In the genomic region with DNA sequence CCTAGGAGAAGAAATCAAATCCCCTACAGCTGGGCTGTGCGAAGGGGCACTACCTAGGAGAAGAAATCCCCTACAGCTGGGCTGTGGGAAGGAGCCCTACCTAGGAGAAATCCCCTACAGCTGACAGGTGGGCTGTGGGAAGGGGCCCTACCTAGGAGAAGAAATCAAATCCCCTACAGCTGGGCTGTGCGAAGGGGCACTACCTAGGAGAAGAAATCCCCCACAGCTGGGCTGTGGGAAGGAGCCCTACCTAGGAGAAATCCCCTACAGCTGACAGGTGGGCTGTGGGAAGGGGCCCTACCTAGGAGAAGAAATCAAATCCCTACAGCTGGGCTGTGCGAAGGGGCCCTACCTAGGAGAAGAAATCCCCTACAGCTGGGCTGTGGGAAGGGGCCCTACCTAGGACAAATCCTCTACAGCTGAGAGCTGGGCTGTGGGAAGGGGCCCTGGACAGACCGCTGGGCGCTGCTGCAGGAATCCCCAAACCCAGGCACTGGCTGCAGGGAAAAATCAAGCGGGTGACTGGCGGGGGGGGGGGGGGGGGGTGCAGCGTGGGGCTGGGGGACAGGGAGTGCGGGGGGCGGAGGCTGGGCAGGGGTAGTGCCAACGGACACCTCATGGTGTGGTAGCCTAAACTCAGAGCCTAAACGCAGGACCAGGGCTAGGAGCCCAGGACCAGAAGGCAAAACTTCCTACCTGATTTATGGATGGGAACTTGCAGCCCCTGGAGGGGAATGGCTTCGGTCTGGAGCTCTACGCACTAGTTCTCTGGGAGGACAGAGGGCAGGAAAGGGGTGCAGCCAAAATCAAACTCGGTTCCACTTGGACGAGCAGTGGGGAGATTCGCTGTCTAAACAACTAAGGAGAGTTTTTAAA, we compare ENCODE assay signal across 8 cellular contexts. TPM values are rescaled to one million over a fixed set of nuclear protein-coding genes. Genes with fewer than 3 reads are reported as not detected.
DNase-seq lines count a peak whose midpoint lies in the region; ATAC-seq and TF ChIP-seq lines count a peak whose summit lies in the region.
"Not testable (repeated sequence)": the region's sequence is repeated elsewhere in the genome, so short reads cannot be mapped to it uniquely, and the experiment has no call there.

No MANE protein-coding gene starts in this region.

- H3K79me2 ChIP-seq in PC-9 (ENCODE audit: low read depth) = peaks cover 31% of the 10 kb centered on the region

- peak overlapping the region; percentile 71 to 95 (median 81) for H3K9ac ChIP-seq in subcutaneous abdominal adipose tissue (ENCODE audit: low read length in 5 of 5)

- intact Hi-C loops in PC-9 (cut with micrococcal nuclease; ENCODE audit: unreplicated experiment) = loop anchor here (2.0 to 10.0 kb wide), 3 partner anchors 40 to 228 kb away; no protein-coding TSS in a partner anchor
- intact Hi-C loops in naive thymus-derived CD4-positive, alpha-beta T cell (cut with micrococcal nuclease) = loop anchor here in 1 of 2 donors (2.0 kb wide), 1 partner anchor 1342 kb away; the partner anchor contains the start of gene ST6GALNAC3

- not testable (repeated sequence) for BruUV-seq in PC-9 (replicated peaks; lab: Mats Ljungman, UMichigan)

- DNase-seq in DMS 273 treated with DMSO at 0.1 percent for 48 hours (lab: John Stamatoyannopoulos, UW) (peak; percentile 48), germinal center (ENCODE audit: low spot score) (peak; percentile 12)
- DNase-seq in PC-9 = not testable (repeated sequence)
- DNase-seq in naive thymus-derived CD4-positive, alpha-beta T cell = peak in 2 of 9 donors; percentile 11 to 28

- CTCF ChIA-PET in PC-9 (lab: Charles Lee); naive thymus-derived CD4-positive, alpha-beta T cell (lab: Charles Lee): not testable (repeated sequence)

- H3K9me3 Mint-ChIP-seq in activated naive CD8-positive, alpha-beta T cell (ENCODE audit: low read depth); naive thymus-derived CD4-positive, alpha-beta T cell: not testable (repeated sequence)

- H4K20me1 ChIP-seq in PC-9 (ENCODE audit: insufficient read depth) = not testable (repeated sequence)

- peak overlapping the region; percentile 97 for H2AFZ ChIP-seq in PC-9

- H3K4me1 Mint-ChIP-seq in activated naive CD8-positive, alpha-beta T cell (ENCODE audit: low read depth) = peaks cover 39% of the 10 kb centered on the region
- peaks cover 22 to 69% (median 48%) of the 10 kb centered on the region in 7 donors for H3K4me1 Mint-ChIP-seq in naive thymus-derived CD4-positive, alpha-beta T cell

- H3K27me3 Mint-ChIP-seq in activated naive CD8-positive, alpha-beta T cell; naive thymus-derived CD4-positive, alpha-beta T cell: not testable (repeated sequence)

- H3K36me3 ChIP-seq in PC-9 (ENCODE audit: low read depth) = peaks cover 13% of the 10 kb centered on the region
- H3K36me3 ChIP-seq in naive thymus-derived CD4-positive, alpha-beta T cell (ENCODE audit: control insufficient read depth in 2 of 3, insufficient read depth in 3 of 3, low read length in 3 of 3) = peaks cover 0 to 12% (median 8%) of the 10 kb centered on the region in 3 experiments
- H3K36me3 ChIP-seq in subcutaneous abdominal adipose tissue (ENCODE audit: control insufficient read depth in 5 of 5, insufficient read depth in 5 of 5, low read length in 5 of 5) = not testable (repeated sequence)

- H3K4me3 Mint-ChIP-seq in activated naive CD8-positive, alpha-beta T cell = peak overlapping the region; percentile 99
- peak overlapping the region; percentile 84 to 100 (median 98) for H3K4me3 Mint-ChIP-seq in naive thymus-derived CD4-positive, alpha-beta T cell

- H3K4me1 ChIP-seq in PC-9 (replicated peaks; ENCODE audit: insufficient read depth) (peaks cover 25% of the 10 kb centered on the region), subcutaneous abdominal adipose tissue (ENCODE audit: control insufficient read depth in 5 of 5, insufficient read depth in 5 of 5, low read length in 5 of 5) (peaks cover 7 to 49% (median 28%) of the 10 kb centered on the region in 5 donors)
- peaks cover 21 to 24% of the 10 kb centered on the region in 2 donors for H3K4me1 ChIP-seq in naive thymus-derived CD4-positive, alpha-beta T cell (ENCODE audit: control insufficient read depth in 2 of 2, insufficient read depth in 2 of 2, low read length in 2 of 2)

- not testable (repeated sequence) for H3K9me2 ChIP-seq in PC-9 (ENCODE audit: insufficient read depth)

- TF ChIP-seq CTCF in PC-9 (conservative IDR thresholded peaks at IDR 0.05) = not testable (repeated sequence)

- H3K27ac ChIP-seq in PC-9 = 0 out of 2 replicates have a peak overlapping the region, but pooled peaks have one; percentile 84
- H3K27ac ChIP-seq in naive thymus-derived CD4-positive, alpha-beta T cell (ENCODE audit: low read depth, low read length) = peak overlapping the region; percentile 76
- peak overlapping the region; percentile 96 for H3K27ac ChIP-seq in subcutaneous abdominal adipose tissue (ENCODE audit: low read depth, low read length)

- peak overlapping the region; percentile 98 for H3K27ac Mint-ChIP-seq in activated naive CD8-positive, alpha-beta T cell
- peak overlapping the region; percentile 92 to 99 (median 95) for H3K27ac Mint-ChIP-seq in naive thymus-derived CD4-positive, alpha-beta T cell

- not testable (repeated sequence) for H3K9me3 ChIP-seq in PC-9 (ENCODE audit: insufficient read depth, low read depth); naive thymus-derived CD4-positive, alpha-beta T cell (ENCODE audit: control insufficient read depth in 2 of 3, low read length in 3 of 3); subcutaneous abdominal adipose tissue (ENCODE audit: control insufficient read depth in 5 of 5, low read length in 5 of 5)

- H3K4me3 ChIP-seq in PC-9 = peak overlapping the region; percentile 95
- H3K4me3 ChIP-seq in naive thymus-derived CD4-positive, alpha-beta T cell (ENCODE audit: low read length) = peak overlapping the region; percentile 93
- peak overlapping the region; percentile 83 to 100 (median 99) for H3K4me3 ChIP-seq in subcutaneous abdominal adipose tissue (ENCODE audit: low read depth in 1 of 5, low read length in 5 of 5)

- H3K36me3 Mint-ChIP-seq in activated naive CD8-positive, alpha-beta T cell = peaks cover 31% of the 10 kb centered on the region
- H3K36me3 Mint-ChIP-seq in naive thymus-derived CD4-positive, alpha-beta T cell = peaks cover 0 to 30% (median 20%) of the 10 kb centered on the region in 5 donors

- ATAC-seq in GM21390 (IDR thresholded peaks at IDR 0.05; ENCODE audit: unreplicated experiment) (peak; percentile 13), HG03108 (IDR thresholded peaks at IDR 0.05; ENCODE audit: unreplicated experiment) (peak; percentile 9)
- ATAC-seq in naive thymus-derived CD4-positive, alpha-beta T cell = not testable (repeated sequence)

- POLR2A ChIA-PET in PC-9 (lab: Charles Lee; ENCODE audit: unreplicated experiment) = not testable (repeated sequence)
- POLR2A ChIA-PET in naive thymus-derived CD4-positive, alpha-beta T cell (lab: Charles Lee) = interaction anchor here (0.7 kb wide), 1 partner anchor 9 kb away, joined by 3 read pairs; no protein-coding TSS in a partner anchor

- not testable (repeated sequence) for H3F3A ChIP-seq in PC-9 (ENCODE audit: insufficient read depth, low read depth)

- not testable (repeated sequence) for H3K27me3 ChIP-seq in PC-9 (ENCODE audit: insufficient read depth, low read depth); naive thymus-derived CD4-positive, alpha-beta T cell (ENCODE audit: control insufficient read depth in 2 of 2, insufficient read depth in 2 of 2, low read length in 2 of 2); subcutaneous abdominal adipose tissue (ENCODE audit: control insufficient read depth in 5 of 5, insufficient read depth in 4 of 5, low read length in 5 of 5)

- H3K4me2 ChIP-seq in PC-9 = peak overlapping the region; percentile 87

RNA-seq across cellular contexts. Expression of gene CRYZ, which starts 0.5 kb away (rescaled TPM):
- 19.7 and 24.4 TPM in 2 replicates for total RNA-seq in PC-9 (2021)
- total RNA-seq in naive thymus-derived CD4-positive, alpha-beta T cell = 10 to 100 TPM in 4 of 5 experiments, 1 to 10 TPM in 1; 6.8 to 23.9 (median 14.0) TPM
- polyA plus RNA-seq in naive thymus-derived CD4-positive, alpha-beta T cell = 10 to 100 TPM; 30.0 to 40.1 TPM

RNA-seq across cellular contexts. Expression of gene TYW3, which starts 0.6 kb away (rescaled TPM):
- total RNA-seq in PC-9 (2021) = 19.7 and 19.8 TPM in 2 replicates
- total RNA-seq in naive thymus-derived CD4-positive, alpha-beta T cell = 10 to 100 TPM; 13.5 to 24.7 (median 19.3) TPM
- 1 to 10 TPM; 9.2 to 9.6 TPM for polyA plus RNA-seq in naive thymus-derived CD4-positive, alpha-beta T cell

RNA-seq across cellular contexts. Expression of gene ERICH3, which starts 58.7 kb away (rescaled TPM):
- total RNA-seq in PC-9 (2021) = not detected in 2 replicates
- total RNA-seq in naive thymus-derived CD4-positive, alpha-beta T cell = not detected
- not detected for polyA plus RNA-seq in naive thymus-derived CD4-positive, alpha-beta T cell
